ENCODE assay signal across 8 cellular contexts in the genomic region with DNA sequence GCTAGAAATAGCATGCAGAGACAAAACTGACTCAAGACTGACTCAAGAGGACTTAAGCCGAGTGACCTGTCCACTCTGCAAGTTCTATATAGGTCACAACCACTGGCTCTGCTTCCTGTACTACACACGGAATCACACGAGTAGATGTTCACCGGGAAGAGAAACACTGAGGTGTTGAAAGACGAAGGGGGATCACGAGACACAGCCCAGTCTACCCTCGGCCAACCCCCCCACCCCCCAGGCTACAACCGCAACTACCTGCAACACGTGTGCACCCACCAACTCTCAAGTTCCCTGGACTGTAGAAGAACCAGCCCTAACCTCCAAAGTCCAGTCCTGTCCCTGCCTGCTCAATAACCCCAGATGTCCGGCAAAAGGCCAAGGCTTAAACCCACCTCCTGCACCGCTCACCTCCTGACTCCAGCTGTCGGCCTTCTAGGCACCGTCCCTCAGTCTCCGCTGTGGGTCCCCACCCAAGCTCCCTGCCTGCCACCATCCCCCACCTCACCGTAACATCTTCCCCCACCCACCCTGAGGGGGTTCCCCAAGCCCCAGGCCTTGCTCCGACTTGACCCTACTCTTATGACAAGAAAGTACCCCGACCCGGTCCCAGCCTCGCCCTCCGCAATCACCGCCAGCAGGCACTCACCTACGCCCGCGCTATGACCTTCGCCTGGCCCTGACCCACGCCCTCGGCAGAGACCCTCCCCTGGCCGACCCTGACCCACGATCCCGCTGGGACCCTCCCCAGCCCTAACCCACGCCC. TPM values are rescaled to one million over a fixed set of nuclear protein-coding genes. Genes with fewer than 3 reads are reported as not detected.
DNase-seq lines count a peak whose midpoint lies in the region; ATAC-seq and TF ChIP-seq lines count a peak whose summit lies in the region.

No MANE protein-coding gene starts in this region.

- H3K27ac Mint-ChIP-seq in activated naive CD4-positive, alpha-beta T cell treated with anti-CD3 and anti-CD28 coated beads, Interleukin-2, amount 10 ng/mL, durations not matched to agents 7 days and 5 days = peak overlapping the region; percentile 96

- no peak for TF ChIP-seq POLR2A in sigmoid colon (IDR thresholded peaks at IDR 0.05)

- no peak for TF ChIP-seq EP300 in sigmoid colon (IDR thresholded peaks at IDR 0.05)

- H3K36me3 Mint-ChIP-seq in activated naive CD4-positive, alpha-beta T cell treated with anti-CD3 and anti-CD28 coated beads, Interleukin-2, amount 10 ng/mL, durations not matched to agents 7 days and 5 days = peaks cover 10% of the 10 kb centered on the region

- ATAC-seq in GM18519 (IDR thresholded peaks at IDR 0.05; ENCODE audit: low FRiP score, unreplicated experiment) = no peak

- H3K27me3 Mint-ChIP-seq in activated naive CD4-positive, alpha-beta T cell treated with anti-CD3 and anti-CD28 coated beads, Interleukin-2, amount 10 ng/mL, durations not matched to agents 7 days and 5 days = no peaks in the 10 kb centered on the region

- H3K36me3 ChIP-seq in left ventricle myocardium inferior = no peaks in the 10 kb centered on the region
- H3K36me3 ChIP-seq in sigmoid colon = no peaks in the 10 kb centered on the region

- no peaks in the 10 kb centered on the region for H3K9me3 ChIP-seq in left ventricle myocardium inferior (replicated peaks)
- H3K9me3 ChIP-seq in sigmoid colon = no peaks in the 10 kb centered on the region

- no peaks in the 10 kb centered on the region for H3K9me3 Mint-ChIP-seq in activated naive CD4-positive, alpha-beta T cell treated with anti-CD3 and anti-CD28 coated beads, Interleukin-2, amount 10 ng/mL, durations not matched to agents 7 days and 5 days

- 1 to 6% methylated on average over 31 of the region's 31 CpGs for WGBS in sigmoid colon, 2 donors

- H3K27ac ChIP-seq in left ventricle myocardium inferior (replicated peaks) (peak overlapping the region; percentile 93), sigmoid colon (peak overlapping the region; percentile 89 to 95 (median 94))

- H3K4me3 ChIP-seq in left ventricle myocardium inferior (peak overlapping the region; percentile 99), sigmoid colon (peak overlapping the region; percentile 88 to 100 (median 98))

- no peaks in the 10 kb centered on the region for H3K27me3 ChIP-seq in left ventricle myocardium inferior (ENCODE audit: low read depth)
- no peaks in the 10 kb centered on the region for H3K27me3 ChIP-seq in sigmoid colon

- CTCF ChIA-PET in activated naive CD4-positive, alpha-beta T cell treated with anti-CD3 and anti-CD28 coated beads, Interleukin-2, amount 10 ng/mL, durations not matched to agents 7 days and 5 days (lab: Charles Lee) = interaction anchor here (1.2 to 1.4 kb wide), 3 partner anchors 51 to 189 kb away, joined by 3 to 8 read pairs (median 4); no protein-coding TSS in a partner anchor

- TF ChIP-seq CTCF in left ventricle myocardium inferior (IDR thresholded peaks at IDR 0.05; ENCODE audit: borderline replicate concordance) (no peak), sigmoid colon (IDR thresholded peaks at IDR 0.05) (no peak)

- H3K4me1 ChIP-seq in left ventricle myocardium inferior (peaks cover 62% of the 10 kb centered on the region), sigmoid colon (peaks cover 0 to 48% (median 38%) of the 10 kb centered on the region in 4 donors)

- intact Hi-C loops in left ventricle myocardium inferior (cut with micrococcal nuclease) (no loop called here), sigmoid colon (cut with DNase I) (loop anchor here (5.0 to 10.0 kb wide), 2 partner anchors 76 to 257 kb away; a partner anchor contains a TSS)

- DNase-seq in NK-92 treated with Interleukin-12 subunit alpha and Interleukin-12 subunit beta, amount 100 ng/mL, for 24 hours (lab: John Stamatoyannopoulos, UW) = peak; percentile 45
- DNase-seq in NK-92 (lab: John Stamatoyannopoulos, UW; ENCODE audit: unreplicated experiment) (no peak), HPDE6-E6E7 (ENCODE audit: extremely low spot score) (peak; percentile 39), left ventricle myocardium inferior (no peak), sigmoid colon (no peak), ecto neural progenitor cell (ENCODE audit: low spot score) (no peak)
- peak; percentile 42 for DNase-seq in activated naive CD4-positive, alpha-beta T cell treated with anti-CD3 and anti-CD28 coated beads, Interleukin-2, amount 10 ng/mL, durations not matched to agents 7 days and 5 days

- peak overlapping the region; percentile 96 for H3K4me3 Mint-ChIP-seq in activated naive CD4-positive, alpha-beta T cell treated with anti-CD3 and anti-CD28 coated beads, Interleukin-2, amount 10 ng/mL, durations not matched to agents 7 days and 5 days

- peaks cover 43% of the 10 kb centered on the region for H3K4me1 Mint-ChIP-seq in activated naive CD4-positive, alpha-beta T cell treated with anti-CD3 and anti-CD28 coated beads, Interleukin-2, amount 10 ng/mL, durations not matched to agents 7 days and 5 days

RNA-seq across cellular contexts. Expression of a gene that starts 0.7 kb away (rescaled TPM):
- 25.1 TPM for total RNA-seq in left ventricle myocardium inferior
- 100 to 1,000 TPM in 1 of 4 donors, 10 to 100 TPM in 3; 40.8 to 494 (median 60.4) TPM for total RNA-seq in sigmoid colon
- 100 to 1,000 TPM; 124 to 276 (median 150) TPM for polyA plus RNA-seq in sigmoid colon

RNA-seq across cellular contexts. Expression of a gene that starts 0.9 kb away (rescaled TPM):
- total RNA-seq in left ventricle myocardium inferior = 20.3 TPM
- 10 to 100 TPM; 19.3 to 42.6 (median 32.6) TPM for total RNA-seq in sigmoid colon
- 10 to 100 TPM in 2 of 3 donors, 1 to 10 TPM in 1; 4.6 to 34.5 (median 12.6) TPM for polyA plus RNA-seq in sigmoid colon

RNA-seq across cellular contexts. Expression of a gene that starts 42.0 kb away (rescaled TPM):
- total RNA-seq in left ventricle myocardium inferior (3.5 TPM), sigmoid colon (1 to 10 TPM; 3.5 to 8.9 (median 5.1) TPM)
- 10 to 100 TPM; 19.8 to 26.2 (median 23.6) TPM for polyA plus RNA-seq in sigmoid colon

RNA-seq across cellular contexts. Expression of a gene that starts 55.5 kb away (rescaled TPM):
- total RNA-seq in left ventricle myocardium inferior (9.0 TPM), sigmoid colon (10 to 100 TPM in 1 of 4 donors, 1 to 10 TPM in 3; 7.1 to 15.2 (median 7.6) TPM)
- polyA plus RNA-seq in sigmoid colon = 10 to 100 TPM in 1 of 3 donors, 1 to 10 TPM in 2; 1.2 to 13.3 (median 4.2) TPM

Comparison
In these comparisons a context has a peak if more than half of its experiments do, and no peak if none do; other contexts are left out.
1. DNase-seq: peak in NK-92 treated with Interleukin-12 subunit alpha and Interleukin-12 subunit beta, amount 100 ng/mL, for 24 hours (single experiment), HPDE6-E6E7 (single experiment) and activated naive CD4-positive, alpha-beta T cell treated with anti-CD3 and anti-CD28 coated beads, Interleukin-2, amount 10 ng/mL, durations not matched to agents 7 days and 5 days (single experiment); none in NK-92 (single experiment), left ventricle myocardium inferior (single experiment), sigmoid colon (single experiment) and ecto neural progenitor cell (single experiment).